14 cellular contexts compared by ENCODE assay signal in the genomic region with DNA sequence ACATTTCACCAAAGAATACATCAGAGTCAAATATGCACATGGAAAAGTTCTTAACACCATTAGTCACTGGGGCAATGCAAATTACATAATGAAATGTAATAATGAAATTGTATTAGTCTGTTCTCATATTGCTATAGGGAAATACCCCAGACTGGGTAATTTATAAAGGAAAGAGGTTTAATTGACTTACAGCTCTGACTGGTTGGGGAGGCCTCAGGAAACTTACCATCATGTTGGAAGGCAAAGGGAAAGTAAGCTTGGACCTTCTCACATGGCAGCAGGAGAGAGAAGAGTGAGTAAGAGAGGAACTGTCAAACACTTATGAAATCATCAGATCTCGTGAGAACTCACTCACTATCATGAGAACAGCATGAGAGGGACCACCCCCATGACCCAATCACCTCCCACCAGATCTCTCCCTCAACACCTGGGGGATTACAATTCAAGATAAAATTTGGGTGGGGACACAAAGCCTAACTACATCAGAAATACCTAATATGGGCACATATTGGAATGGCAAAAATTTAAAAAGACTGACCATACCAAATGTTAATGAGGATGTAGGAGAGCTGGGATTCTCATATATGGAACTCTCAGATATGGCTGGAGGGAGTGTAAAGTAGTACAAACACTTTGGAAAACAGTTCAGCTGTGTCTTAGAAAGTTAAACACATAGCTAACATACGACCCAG.
DNase-seq lines count a peak whose midpoint lies in the region; ATAC-seq and TF ChIP-seq lines count a peak whose summit lies in the region.
"Had no signal": no experiment of that assay in that cellular context is flagged by ENCODE, and none has a peak within 500 bp of the region (broad histone marks: within the 10 kb centered on the region; RNA-seq: fewer than 3 reads in every experiment).

No MANE protein-coding gene starts in this region.

- TF ChIP-seq CTCF in CD14-positive monocyte (IDR thresholded peaks at IDR 0.05): no peak
- TF ChIP-seq CTCF in GM12865 (IDR thresholded peaks at IDR 0.05; ENCODE audit: insufficient read depth, low read depth, low read length, missing control alignments): no peak
- no peak for TF ChIP-seq CTCF in fibroblast of mammary gland (conservative IDR thresholded peaks at IDR 0.05; ENCODE audit: control insufficient read depth, insufficient read depth, low read depth, low read length)
- TF ChIP-seq CTCF in WTC11 (IDR thresholded peaks at IDR 0.05): no peak

- CTCF ChIA-PET in T-cell (lab: Charles Lee): interaction anchor here in 1 of 2 donors (0.5 kb wide), 1 partner anchor 85 kb away, joined by 3 read pairs; no protein-coding TSS in a partner anchor
- CTCF ChIA-PET in WTC11 (lab: Charles Lee): no interaction called here

- no peaks in the 10 kb centered on the region for H3K27me3 ChIP-seq in right cardiac atrium (ENCODE audit: control insufficient read depth, insufficient read depth)
- H3K27me3 ChIP-seq: heart left ventricle had no signal

- POLR2A ChIA-PET in T-cell (lab: Charles Lee) (interaction anchor here in 1 of 2 donors (0.5 to 0.8 kb wide), 3 partner anchors 22 to 27 kb away, joined by 3 to 4 read pairs (median 3); no protein-coding TSS in a partner anchor), WTC11 (lab: Charles Lee) (no interaction called here)

- H3K36me3 Mint-ChIP-seq in CD14-positive monocyte: peaks cover 4 to 7% of the 10 kb centered on the region in 2 donors
- peaks cover 13% of the 10 kb centered on the region for H3K36me3 Mint-ChIP-seq in T-cell
- H3K36me3 Mint-ChIP-seq in WTC11: peaks cover 11% of the 10 kb centered on the region; the same call in 1 of the 2 replicates

- peaks cover 0 to 4% (median 0%) of the 10 kb centered on the region in 3 donors for H3K27me3 Mint-ChIP-seq in CD14-positive monocyte (ENCODE audit: low read depth in 3 of 3)
- H3K27me3 Mint-ChIP-seq in T-cell: no peaks in the 10 kb centered on the region
- peaks cover 3% of the 10 kb centered on the region; the same call in 1 of the 2 replicates for H3K27me3 Mint-ChIP-seq in WTC11 (ENCODE audit: low read depth)

- no peak overlapping the region for H3K4me3 ChIP-seq in GM12865 (ENCODE audit: low read depth, low read length)
- no peak overlapping the region for H3K4me3 ChIP-seq in fibroblast of mammary gland (ENCODE audit: control insufficient read depth, low read depth, low read length)
- H3K4me3 ChIP-seq in right cardiac atrium (ENCODE audit: low read length): no peak overlapping the region
- H3K4me3 ChIP-seq: heart left ventricle had no signal

- H3K4me3 Mint-ChIP-seq in CD14-positive monocyte (no peak overlapping the region), T-cell (no peak overlapping the region), WTC11 (no peak overlapping the region)
- H3K4me3 Mint-ChIP-seq: CD8-positive, alpha-beta T cell had no signal

- H3K9me3 Mint-ChIP-seq in CD14-positive monocyte: peaks cover 11 to 37% (median 28%) of the 10 kb centered on the region in 7 donors
- peaks cover 8 to 14% (median 8%) of the 10 kb centered on the region in 3 donors for H3K9me3 Mint-ChIP-seq in T-cell
- peaks cover 16% of the 10 kb centered on the region for H3K9me3 Mint-ChIP-seq in WTC11

- H3K27ac ChIP-seq in right cardiac atrium (ENCODE audit: low read length): no peak overlapping the region
- H3K27ac ChIP-seq: heart left ventricle had no signal

- intact Hi-C loops in CD14-positive monocyte (cut with micrococcal nuclease) (no loop called here), right cardiac atrium (cut with DNase I) (no loop called here)

- DNase-seq in CD14-positive monocyte (ENCODE audit: low spot score): peak; percentile 70
- DNase-seq in GM12865 (ENCODE audit: low read depth): peak; percentile 39
- DNase-seq in T-cell: no peak
- peak; percentile 51 for DNase-seq in fibroblast of mammary gland (ENCODE audit: low read depth)
- DNase-seq in SHP77 (lab: John Stamatoyannopoulos, UW): no peak
- DNase-seq in WTC11 (ENCODE audit: low spot score): no peak
- no peak for DNase-seq in right cardiac atrium
- DNase-seq in COLO829 (ENCODE audit: low spot score): no peak
- DNase-seq: activated effector memory CD4-positive, alpha-beta T cell treated with anti-CD3 and anti-CD28 coated beads, Interleukin-2, amount 50 U/mL, for 16 hours; CD8-positive, alpha-beta T cell; GF-D8; heart left ventricle; NCI-H2171; SK-N-SH had no signal

- H3K27ac Mint-ChIP-seq in CD14-positive monocyte: peak overlapping the region; percentile 28 to 90 (median 81)
- H3K27ac Mint-ChIP-seq in T-cell: peak overlapping the region; percentile 48 to 72
- no peak overlapping the region for H3K27ac Mint-ChIP-seq in WTC11
- H3K27ac Mint-ChIP-seq: CD8-positive, alpha-beta T cell had no signal

- H3K4me1 Mint-ChIP-seq in CD14-positive monocyte: peaks cover 24% of the 10 kb centered on the region
- peaks cover 63 to 80% (median 64%) of the 10 kb centered on the region in 3 donors for H3K4me1 Mint-ChIP-seq in T-cell
- no peaks in the 10 kb centered on the region for H3K4me1 Mint-ChIP-seq in WTC11

- WGBS in right cardiac atrium: 70% methylated on average over 2 of the region's 2 CpGs

- H3K9me3 ChIP-seq in right cardiac atrium (ENCODE audit: control insufficient read depth, low read length): no peaks in the 10 kb centered on the region

- H3K4me1 ChIP-seq in right cardiac atrium (ENCODE audit: control insufficient read depth, insufficient read depth, low read length): no peaks in the 10 kb centered on the region

- ATAC-seq in T-cell (replicated peaks in 1 of 4) (no peak), WTC11 (no peak), right cardiac atrium (no peak)
- ATAC-seq: CD8-positive, alpha-beta T cell; heart left ventricle had no signal

TF ChIP-seq in WTC11, 78 proteins besides CTCF, POLR2A, EP300 and RAD21:
- TF ChIP-seq, protein P1, sequence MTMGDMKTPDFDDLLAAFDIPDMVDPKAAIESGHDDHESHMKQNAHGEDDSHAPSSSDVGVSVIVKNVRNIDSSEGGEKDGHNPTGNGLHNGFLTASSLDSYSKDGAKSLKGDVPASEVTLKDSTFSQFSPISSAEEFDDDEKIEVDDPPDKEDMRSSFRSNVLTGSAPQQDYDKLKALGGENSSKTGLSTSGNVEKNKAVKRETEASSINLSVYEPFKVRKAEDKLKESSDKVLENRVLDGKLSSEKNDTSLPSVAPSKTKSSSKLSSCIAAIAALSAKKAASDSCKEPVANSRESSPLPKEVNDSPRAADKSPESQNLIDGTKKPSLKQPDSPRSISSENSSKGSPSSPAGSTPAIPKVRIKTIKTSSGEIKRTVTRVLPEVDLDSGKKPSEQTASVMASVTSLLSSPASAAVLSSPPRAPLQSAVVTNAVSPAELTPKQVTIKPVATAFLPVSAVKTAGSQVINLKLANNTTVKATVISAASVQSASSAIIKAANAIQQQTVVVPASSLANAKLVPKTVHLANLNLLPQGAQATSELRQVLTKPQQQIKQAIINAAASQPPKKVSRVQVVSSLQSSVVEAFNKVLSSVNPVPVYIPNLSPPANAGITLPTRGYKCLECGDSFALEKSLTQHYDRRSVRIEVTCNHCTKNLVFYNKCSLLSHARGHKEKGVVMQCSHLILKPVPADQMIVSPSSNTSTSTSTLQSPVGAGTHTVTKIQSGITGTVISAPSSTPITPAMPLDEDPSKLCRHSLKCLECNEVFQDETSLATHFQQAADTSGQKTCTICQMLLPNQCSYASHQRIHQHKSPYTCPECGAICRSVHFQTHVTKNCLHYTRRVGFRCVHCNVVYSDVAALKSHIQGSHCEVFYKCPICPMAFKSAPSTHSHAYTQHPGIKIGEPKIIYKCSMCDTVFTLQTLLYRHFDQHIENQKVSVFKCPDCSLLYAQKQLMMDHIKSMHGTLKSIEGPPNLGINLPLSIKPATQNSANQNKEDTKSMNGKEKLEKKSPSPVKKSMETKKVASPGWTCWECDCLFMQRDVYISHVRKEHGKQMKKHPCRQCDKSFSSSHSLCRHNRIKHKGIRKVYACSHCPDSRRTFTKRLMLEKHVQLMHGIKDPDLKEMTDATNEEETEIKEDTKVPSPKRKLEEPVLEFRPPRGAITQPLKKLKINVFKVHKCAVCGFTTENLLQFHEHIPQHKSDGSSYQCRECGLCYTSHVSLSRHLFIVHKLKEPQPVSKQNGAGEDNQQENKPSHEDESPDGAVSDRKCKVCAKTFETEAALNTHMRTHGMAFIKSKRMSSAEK (CRISPR knock-in tag; IDR thresholded peaks at IDR 0.05; ENCODE audit: borderline replicate concordance): no peak
- TF ChIP-seq, protein P2, sequence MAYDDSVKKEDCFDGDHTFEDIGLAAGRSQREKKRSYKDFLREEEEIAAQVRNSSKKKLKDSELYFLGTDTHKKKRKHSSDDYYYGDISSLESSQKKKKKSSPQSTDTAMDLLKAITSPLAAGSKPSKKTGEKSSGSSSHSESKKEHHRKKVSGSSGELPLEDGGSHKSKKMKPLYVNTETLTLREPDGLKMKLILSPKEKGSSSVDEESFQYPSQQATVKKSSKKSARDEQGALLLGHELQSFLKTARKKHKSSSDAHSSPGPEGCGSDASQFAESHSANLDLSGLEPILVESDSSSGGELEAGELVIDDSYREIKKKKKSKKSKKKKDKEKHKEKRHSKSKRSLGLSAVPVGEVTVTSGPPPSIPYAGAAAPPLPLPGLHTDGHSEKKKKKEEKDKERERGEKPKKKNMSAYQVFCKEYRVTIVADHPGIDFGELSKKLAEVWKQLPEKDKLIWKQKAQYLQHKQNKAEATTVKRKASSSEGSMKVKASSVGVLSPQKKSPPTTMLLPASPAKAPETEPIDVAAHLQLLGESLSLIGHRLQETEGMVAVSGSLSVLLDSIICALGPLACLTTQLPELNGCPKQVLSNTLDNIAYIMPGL (CRISPR knock-in tag; IDR thresholded peaks at IDR 0.05): no peak
- no peak for TF ChIP-seq TEAD4 (CRISPR knock-in tag; IDR thresholded peaks at IDR 0.05)

Comparison
In these comparisons a context has a peak if more than half of its experiments do, and no peak if none do; other contexts are left out.
1. DNase-seq: peak in CD14-positive monocyte (single experiment), GM12865 (single experiment) and fibroblast of mammary gland (single experiment); none in T-cell (0 of 34), SHP77 (0 of 2), WTC11 (single experiment), right cardiac atrium (0 of 3) and COLO829 (single experiment).